ENCODE assay signal across 8 cellular contexts in genomic region chr16:53131050-53131362, GRCh38.
DNase-seq lines count a peak whose midpoint lies in the region; ATAC-seq, FAIRE-seq and TF ChIP-seq lines count a peak whose summit lies in the region.

No MANE protein-coding gene starts in this region.

- no peaks in the 10 kb centered on the region for H3F3A ChIP-seq in OCI-LY1 (ENCODE audit: insufficient read depth, low read length)

- H3K27me3 Mint-ChIP-seq in stimulated activated naive CD8-positive, alpha-beta T cell treated with anti-CD3 and anti-CD28 coated beads, Interleukin-15, Interleukin-2, amounts not matched to agents 100 ng/mL and 50 ng/mL, for 24 hours = peaks cover 3% of the 10 kb centered on the region
- H3K27me3 Mint-ChIP-seq in stimulated activated naive CD8-positive, alpha-beta T cell treated with anti-CD3 and anti-CD28 coated beads, Interleukin-15, amount 100 ng/mL, for 72 hours = peaks cover 8% of the 10 kb centered on the region

- peaks cover 19% of the 10 kb centered on the region for H3K4me1 Mint-ChIP-seq in stimulated activated naive CD8-positive, alpha-beta T cell treated with anti-CD3 and anti-CD28 coated beads, Interleukin-15, Interleukin-2, amounts not matched to agents 100 ng/mL and 50 ng/mL, for 24 hours (ENCODE audit: low read depth)
- H3K4me1 Mint-ChIP-seq in stimulated activated naive CD8-positive, alpha-beta T cell treated with anti-CD3 and anti-CD28 coated beads, Interleukin-15, amount 100 ng/mL, for 72 hours = peaks cover 29% of the 10 kb centered on the region

- H3K27ac Mint-ChIP-seq in stimulated activated naive CD8-positive, alpha-beta T cell treated with anti-CD3 and anti-CD28 coated beads, Interleukin-15, Interleukin-2, amounts not matched to agents 100 ng/mL and 50 ng/mL, for 24 hours = no peak overlapping the region
- no peak overlapping the region for H3K27ac Mint-ChIP-seq in stimulated activated naive CD8-positive, alpha-beta T cell treated with anti-CD3 and anti-CD28 coated beads, Interleukin-15, amount 100 ng/mL, for 72 hours

- H3K4me2 ChIP-seq in OCI-LY1 (ENCODE audit: low read length) = peak overlapping the region; percentile 50

- no peak overlapping the region for H2AFZ ChIP-seq in OCI-LY1 (ENCODE audit: low read length)

- peak overlapping the region; percentile 37 for H3K4me3 Mint-ChIP-seq in stimulated activated naive CD8-positive, alpha-beta T cell treated with anti-CD3 and anti-CD28 coated beads, Interleukin-15, Interleukin-2, amounts not matched to agents 100 ng/mL and 50 ng/mL, for 24 hours
- peak overlapping the region; percentile 75 for H3K4me3 Mint-ChIP-seq in stimulated activated naive CD8-positive, alpha-beta T cell treated with anti-CD3 and anti-CD28 coated beads, Interleukin-15, amount 100 ng/mL, for 72 hours

- H3K9me3 Mint-ChIP-seq in stimulated activated naive CD8-positive, alpha-beta T cell treated with anti-CD3 and anti-CD28 coated beads, Interleukin-15, Interleukin-2, amounts not matched to agents 100 ng/mL and 50 ng/mL, for 24 hours = no peaks in the 10 kb centered on the region
- H3K9me3 Mint-ChIP-seq in stimulated activated naive CD8-positive, alpha-beta T cell treated with anti-CD3 and anti-CD28 coated beads, Interleukin-15, amount 100 ng/mL, for 72 hours = no peaks in the 10 kb centered on the region

- no peaks in the 10 kb centered on the region for H3K9me3 ChIP-seq in OCI-LY1 (ENCODE audit: low read length)

- no peaks in the 10 kb centered on the region for H3K36me3 Mint-ChIP-seq in stimulated activated naive CD8-positive, alpha-beta T cell treated with anti-CD3 and anti-CD28 coated beads, Interleukin-15, Interleukin-2, amounts not matched to agents 100 ng/mL and 50 ng/mL, for 24 hours (ENCODE audit: low read depth)

- no peak for DNase-seq in stimulated activated naive CD8-positive, alpha-beta T cell treated with anti-CD3 and anti-CD28 coated beads, Interleukin-15, Interleukin-2, amounts not matched to agents 100 U/mL and 50 U/mL, for 24 hours
- DNase-seq in foreskin keratinocyte = no peak
- DNase-seq in stimulated activated naive CD8-positive, alpha-beta T cell treated with anti-CD3 and anti-CD28 coated beads, Interleukin-15, amount 100 ng/mL, for 72 hours = no peak
- no peak for DNase-seq in HTR-8/SVneo (ENCODE audit: insufficient read length, low spot score)
- no peak for DNase-seq in AG08395 (ENCODE audit: low spot score)
- no peak for DNase-seq in activated CD4-positive, alpha-beta T cell treated with anti-CD3 and anti-CD28 coated beads for 4 hours

- H3K4me1 ChIP-seq in OCI-LY1 (ENCODE audit: insufficient read depth, low read length, severe bottlenecking) (peaks cover 20% of the 10 kb centered on the region), foreskin keratinocyte (peaks cover 4% of the 10 kb centered on the region)

- H3K79me2 ChIP-seq in OCI-LY1 (ENCODE audit: insufficient read depth, low read length) = peaks cover 21% of the 10 kb centered on the region

- H3K27ac ChIP-seq in OCI-LY1 (ENCODE audit: low read depth, low read length, poor library complexity, severe bottlenecking) (no peak overlapping the region), foreskin keratinocyte (peak overlapping the region; percentile 97)

- no peaks in the 10 kb centered on the region for H3K9me2 ChIP-seq in OCI-LY1 (ENCODE audit: low read depth, low read length)

- H4K20me1 ChIP-seq in OCI-LY1 (ENCODE audit: insufficient read depth, low read length) = 0 out of 2 replicates have a peak, but pooled peaks cover 3% of the 10 kb centered on the region

- FAIRE-seq in HTR-8/SVneo (lab: Jason Lieb, UNC) = no peak

- TF ChIP-seq CTCF in OCI-LY1 (IDR thresholded peaks at IDR 0.05; ENCODE audit: low read length) (no peak), foreskin keratinocyte (conservative IDR thresholded peaks at IDR 0.05) (no peak)

- peak overlapping the region; percentile 91 for H3K4me3 ChIP-seq in OCI-LY1 (ENCODE audit: low read depth, low read length, poor library complexity, severe bottlenecking)

- H3K9ac ChIP-seq in OCI-LY1 (ENCODE audit: low read length) = peak overlapping the region; percentile 81

- no peak for ATAC-seq in stimulated activated naive CD8-positive, alpha-beta T cell treated with anti-CD3 and anti-CD28 coated beads, Interleukin-15, Interleukin-2, amounts not matched to agents 100 U/mL and 50 U/mL, for 24 hours
- no peak for ATAC-seq in foreskin keratinocyte
- ATAC-seq in stimulated activated naive CD8-positive, alpha-beta T cell treated with anti-CD3 and anti-CD28 coated beads, Interleukin-15, amount 100 ng/mL, for 72 hours = peak; percentile 3

- H3K36me3 ChIP-seq in OCI-LY1 (ENCODE audit: insufficient read depth, low read length) = no peaks in the 10 kb centered on the region

- no peaks in the 10 kb centered on the region for H3K27me3 ChIP-seq in OCI-LY1 (ENCODE audit: insufficient read depth, low read length)
- no peaks in the 10 kb centered on the region for H3K27me3 ChIP-seq in foreskin keratinocyte
